ENCODE assay signal across 9 cellular contexts in the genomic region with DNA sequence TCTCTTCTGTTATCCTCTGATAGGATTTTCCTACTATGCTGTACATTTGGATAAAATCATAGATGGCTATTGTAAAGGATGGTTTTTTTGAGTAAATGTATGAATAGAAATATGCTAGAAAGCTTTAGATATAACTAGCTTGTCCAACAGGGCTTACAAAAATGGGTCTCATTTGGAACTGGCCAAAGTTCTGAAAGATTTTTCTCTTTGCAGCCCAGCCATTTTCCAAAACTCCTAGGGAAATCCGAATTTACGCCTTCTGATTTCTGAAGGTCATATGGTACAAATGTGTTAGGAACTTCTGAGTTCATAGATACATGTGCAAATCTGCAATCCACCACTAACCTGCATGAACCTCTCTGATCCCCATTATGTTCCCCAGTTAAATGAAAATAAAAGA.
"Had no signal": no experiment of that assay in that cellular context is flagged by ENCODE, and none has a peak within 500 bp of the region (broad histone marks: within the 10 kb centered on the region; RNA-seq: fewer than 3 reads in every experiment).

No MANE protein-coding gene starts in this region.

- H3K4me3 ChIP-seq: GM23248, GM23338, HAP-1 had no signal

- H3K4me1 ChIP-seq: HAP-1 had no signal

- ATAC-seq: GM23338, HCT116 had no signal

- H3K4me2 ChIP-seq: GM23338 had no signal

- H2AFZ ChIP-seq: GM23248, GM23338 had no signal

- H3K36me3 ChIP-seq: HAP-1 had no signal

- H3K9ac ChIP-seq: GM23248 had no signal

- DNase-seq: GM23248, GOT3, H7, H9, HCEC 1CT, HFFc6 had no signal

- H3K9me3 ChIP-seq: HAP-1 had no signal

- H3K27ac ChIP-seq: GM23248 had no signal
